ENCODE assay signal across 9 cellular contexts in genomic region chr1:223738465-223739365, GRCh38. TPM values are rescaled to one million over a fixed set of nuclear protein-coding genes. Genes with fewer than 3 reads are reported as not detected.
DNase-seq lines count a peak whose midpoint lies in the region; ATAC-seq and TF ChIP-seq lines count a peak whose summit lies in the region.
"Had no signal": no experiment of that assay in that cellular context is flagged by ENCODE, and none has a peak within 500 bp of the region (broad histone marks: within the 10 kb centered on the region; RNA-seq: fewer than 3 reads in every experiment).

No MANE protein-coding gene starts in this region.

- intact Hi-C loops in left ventricle myocardium inferior (cut with micrococcal nuclease), result no loop called here

- no peaks in the 10 kb centered on the region for H3K27me3 ChIP-seq in left ventricle myocardium inferior (ENCODE audit: low read depth)
- H3K27me3 ChIP-seq: neutrophil had no signal

- H3K9me3 ChIP-seq in SK-N-MC (ENCODE audit: low read depth, low read length), result no peaks in the 10 kb centered on the region
- H3K9me3 ChIP-seq in left ventricle myocardium inferior (replicated peaks), result no peaks in the 10 kb centered on the region
- H3K9me3 ChIP-seq: neutrophil had no signal

- H3K4me1 ChIP-seq in left ventricle myocardium inferior, result peaks cover 96% of the 10 kb centered on the region

- DNase-seq in DMS79 (lab: John Stamatoyannopoulos, UW), result peak; percentile 69
- DNase-seq in SK-N-MC (ENCODE audit: low read depth, low spot score), result no peak
- DNase-seq in left ventricle myocardium inferior, result no peak
- peak; percentile 92 for DNase-seq in renal cortical epithelial cell (ENCODE audit: low read depth)
- no peak for DNase-seq in retina

- ATAC-seq in HG02938 (IDR thresholded peaks at IDR 0.05; ENCODE audit: unreplicated experiment), result no peak
- no peak for ATAC-seq in HG03442 (IDR thresholded peaks at IDR 0.05; ENCODE audit: unreplicated experiment)
- no peak for ATAC-seq in GM18861 (IDR thresholded peaks at IDR 0.05; ENCODE audit: unreplicated experiment)

- H3K36me3 ChIP-seq in SK-N-MC (ENCODE audit: insufficient read depth, low read length) (no peaks in the 10 kb centered on the region), left ventricle myocardium inferior (no peaks in the 10 kb centered on the region)
- H3K36me3 ChIP-seq: neutrophil had no signal

- no peak for TF ChIP-seq CTCF in left ventricle myocardium inferior (IDR thresholded peaks at IDR 0.05; ENCODE audit: borderline replicate concordance)

- 0 out of 2 replicates have a peak overlapping the region, but pooled peaks have one; percentile 3 for H3K27ac ChIP-seq in SK-N-MC
- peak overlapping the region; percentile 79 for H3K27ac ChIP-seq in left ventricle myocardium inferior (replicated peaks)
- H3K27ac ChIP-seq: neutrophil had no signal

- H3K9ac ChIP-seq in SK-N-MC (ENCODE audit: insufficient read length), result no peak overlapping the region

- no peak overlapping the region for H3K4me3 ChIP-seq in SK-N-MC
- H3K4me3 ChIP-seq in left ventricle myocardium inferior, result no peak overlapping the region

RNA-seq across cellular contexts. Expression of gene CAPN2, which starts 26.4 kb away (rescaled TPM):
- total RNA-seq in left ventricle myocardium inferior, result 65.3 TPM
- total RNA-seq in renal cortical epithelial cell, result 300 and 425 TPM in 2 replicates

Comparison
In these comparisons a context has a peak if more than half of its experiments do, and no peak if none do; other contexts are left out.
1. DNase-seq: peak in DMS79 (single experiment) and renal cortical epithelial cell (single experiment); none in SK-N-MC (single experiment), left ventricle myocardium inferior (single experiment) and retina (single experiment).